In genomic region chr6:36070252-36070651, GRCh38 we compare ENCODE assay signal across 22 cellular contexts. TPM values are rescaled to one million over a fixed set of nuclear protein-coding genes. Genes with fewer than 3 reads are reported as not detected.
DNase-seq lines count a peak whose midpoint lies in the region; ATAC-seq and TF ChIP-seq lines count a peak whose summit lies in the region.
"Had no signal": no experiment of that assay in that cellular context is flagged by ENCODE, and none has a peak within 500 bp of the region (broad histone marks: within the 10 kb centered on the region; RNA-seq: fewer than 3 reads in every experiment).

No MANE protein-coding gene starts in this region.

- H3K27ac ChIP-seq in neutrophil: peak overlapping the region; percentile 58
- H3K27ac ChIP-seq: A549; BLaER1 treated with 17β-estradiol and CSF1 and Interleukin-3, amounts not matched to agents 10 nM and 100 nM; GM23248 had no signal

- no peak overlapping the region for H3K4me3 Mint-ChIP-seq in activated T-cell treated with anti-CD3 and anti-CD28 coated beads, Interleukin-2, amount 50 U/mL, for 24 hours
- no peak overlapping the region for H3K4me3 Mint-ChIP-seq in activated T-cell treated with anti-CD3 and anti-CD28 coated beads, Interleukin-2, amount 50 U/mL, for 4 hours
- no peak overlapping the region for H3K4me3 Mint-ChIP-seq in natural killer cell
- no peak overlapping the region for H3K4me3 Mint-ChIP-seq in natural killer cell treated with Interleukin-12 subunit alpha and Interleukin-12 subunit beta and Interleukin-15 and Interleukin-18, amount 100 ng/mL, for 72 hours
- H3K4me3 Mint-ChIP-seq: CD14-positive monocyte; CD4-positive, alpha-beta T cell; HFFc6 had no signal

- intact Hi-C loops in natural killer cell (cut with micrococcal nuclease): no loop called here

- no peak for ATAC-seq in activated T-cell treated with anti-CD3 and anti-CD28 coated beads, Interleukin-2, amount 50 U/mL, for 4 hours
- ATAC-seq in natural killer cell: no peak
- ATAC-seq in natural killer cell treated with Interleukin-12 subunit alpha and Interleukin-12 subunit beta and Interleukin-15 and Interleukin-18, amount 100 ng/mL, for 72 hours: no peak
- ATAC-seq: A549 had no signal

- peaks cover 54% of the 10 kb centered on the region for H3K4me1 Mint-ChIP-seq in activated T-cell treated with anti-CD3 and anti-CD28 coated beads, Interleukin-2, amount 50 U/mL, for 24 hours (ENCODE audit: low read depth)
- peaks cover 46% of the 10 kb centered on the region for H3K4me1 Mint-ChIP-seq in activated T-cell treated with anti-CD3 and anti-CD28 coated beads, Interleukin-2, amount 50 U/mL, for 4 hours (ENCODE audit: low read depth)
- peaks cover 72 to 74% of the 10 kb centered on the region in 2 donors for H3K4me1 Mint-ChIP-seq in natural killer cell
- peaks cover 49 to 67% of the 10 kb centered on the region in 2 donors for H3K4me1 Mint-ChIP-seq in natural killer cell treated with Interleukin-12 subunit alpha and Interleukin-12 subunit beta and Interleukin-15 and Interleukin-18, amount 100 ng/mL, for 72 hours (ENCODE audit: low read depth in 2 of 2)

- peaks cover 19 to 26% of the 10 kb centered on the region in 2 experiments for H3K4me1 ChIP-seq in neutrophil (ENCODE audit: control insufficient read depth in 1 of 2, insufficient read depth in 1 of 2, low read depth in 1 of 2, low read length in 1 of 2)

- H3K27me3 ChIP-seq in neutrophil: no peaks in the 10 kb centered on the region
- H3K27me3 ChIP-seq: BE2C; BLaER1 treated with 17β-estradiol and CSF1 and Interleukin-3, amounts not matched to agents 10 nM and 100 nM had no signal

- TF ChIP-seq CTCF in natural killer cell (IDR thresholded peaks at IDR 0.05) (no peak), neutrophil (IDR thresholded peaks at IDR 0.05) (no peak)

- peak overlapping the region; percentile 11 for H3K27ac Mint-ChIP-seq in activated T-cell treated with anti-CD3 and anti-CD28 coated beads, Interleukin-2, amount 50 U/mL, for 24 hours
- peak overlapping the region; percentile 17 to 35 for H3K27ac Mint-ChIP-seq in natural killer cell
- no peak overlapping the region for H3K27ac Mint-ChIP-seq in natural killer cell treated with Interleukin-12 subunit alpha and Interleukin-12 subunit beta and Interleukin-15 and Interleukin-18, amount 100 ng/mL, for 72 hours
- H3K27ac Mint-ChIP-seq: HFFc6 had no signal

- H3K36me3 Mint-ChIP-seq in activated T-cell treated with anti-CD3 and anti-CD28 coated beads, Interleukin-2, amount 50 U/mL, for 24 hours (ENCODE audit: low read depth): peaks cover 20% of the 10 kb centered on the region
- peaks cover 12% of the 10 kb centered on the region for H3K36me3 Mint-ChIP-seq in activated T-cell treated with anti-CD3 and anti-CD28 coated beads, Interleukin-2, amount 50 U/mL, for 4 hours (ENCODE audit: insufficient read depth)
- H3K36me3 Mint-ChIP-seq in natural killer cell: no peaks in the 10 kb centered on the region
- H3K36me3 Mint-ChIP-seq in natural killer cell treated with Interleukin-12 subunit alpha and Interleukin-12 subunit beta and Interleukin-15 and Interleukin-18, amount 100 ng/mL, for 72 hours: no peaks in the 10 kb centered on the region

- no peak for DNase-seq in activated T-cell treated with anti-CD3 and anti-CD28 coated beads, Interleukin-2, amount 50 U/mL, for 24 hours
- DNase-seq in activated T-cell treated with anti-CD3 and anti-CD28 coated beads, Interleukin-2, amount 50 U/mL, for 4 hours: no peak
- no peak for DNase-seq in natural killer cell
- no peak for DNase-seq in natural killer cell treated with Interleukin-12 subunit alpha and Interleukin-12 subunit beta and Interleukin-15 and Interleukin-18, amount 100 ng/mL, for 72 hours (ENCODE audit: low spot score)
- no peak for DNase-seq in stimulated activated CD4-positive, alpha-beta T cell treated with anti-CD3 and anti-CD28 coated beads, Interleukin-15, amount 100 ng/mL, for 24 hours
- DNase-seq in NCI-H524 (lab: John Stamatoyannopoulos, UW): no peak
- DNase-seq: 8988T; ACHN; AML-193; BE2C; CD4-positive, alpha-beta T cell; COR-L47; DMS153; DND-41; GM23248; HFFc6 had no signal

- no peaks in the 10 kb centered on the region for H3K9me3 ChIP-seq in neutrophil
- H3K9me3 ChIP-seq: A549; BE2C; BLaER1 treated with 17β-estradiol and CSF1 and Interleukin-3, amounts not matched to agents 10 nM and 100 nM; HAP-1 had no signal

- no peaks in the 10 kb centered on the region for H3K27me3 Mint-ChIP-seq in activated T-cell treated with anti-CD3 and anti-CD28 coated beads, Interleukin-2, amount 50 U/mL, for 24 hours
- no peaks in the 10 kb centered on the region for H3K27me3 Mint-ChIP-seq in activated T-cell treated with anti-CD3 and anti-CD28 coated beads, Interleukin-2, amount 50 U/mL, for 4 hours (ENCODE audit: low read depth)
- H3K27me3 Mint-ChIP-seq in natural killer cell (ENCODE audit: low read depth in 2 of 2): no peaks in the 10 kb centered on the region
- no peaks in the 10 kb centered on the region for H3K27me3 Mint-ChIP-seq in natural killer cell treated with Interleukin-12 subunit alpha and Interleukin-12 subunit beta and Interleukin-15 and Interleukin-18, amount 100 ng/mL, for 72 hours
- H3K27me3 Mint-ChIP-seq: CD4-positive, alpha-beta T cell had no signal

- H3K36me3 ChIP-seq in neutrophil: peaks cover 21% of the 10 kb centered on the region
- H3K36me3 ChIP-seq: BE2C, HAP-1 had no signal

- no peaks in the 10 kb centered on the region for H3K9me3 Mint-ChIP-seq in activated T-cell treated with anti-CD3 and anti-CD28 coated beads, Interleukin-2, amount 50 U/mL, for 24 hours
- no peaks in the 10 kb centered on the region for H3K9me3 Mint-ChIP-seq in activated T-cell treated with anti-CD3 and anti-CD28 coated beads, Interleukin-2, amount 50 U/mL, for 4 hours
- no peaks in the 10 kb centered on the region for H3K9me3 Mint-ChIP-seq in natural killer cell
- H3K9me3 Mint-ChIP-seq in natural killer cell treated with Interleukin-12 subunit alpha and Interleukin-12 subunit beta and Interleukin-15 and Interleukin-18, amount 100 ng/mL, for 72 hours: no peaks in the 10 kb centered on the region
- H3K9me3 Mint-ChIP-seq: CD4-positive, alpha-beta T cell; HFFc6 had no signal

- no peak overlapping the region for H3K4me3 ChIP-seq in neutrophil (ENCODE audit: low read depth in 1 of 2, low read length in 1 of 2)
- H3K4me3 ChIP-seq: A549; BLaER1 treated with 17β-estradiol and CSF1 and Interleukin-3, amounts not matched to agents 10 nM and 100 nM; GM23248; HAP-1 had no signal

RNA-seq across cellular contexts. Expression of gene MAPK14, which starts 42.6 kb away (rescaled TPM):
- 10 to 100 TPM; 35.7 to 40.9 (median 38.7) TPM for total RNA-seq in activated T-cell treated with anti-CD3 and anti-CD28 coated beads, Interleukin-2, amount 50 U/mL, for 4 hours
- 100 to 1,000 TPM in 1 of 3 donors, 10 to 100 TPM in 2; 68.0 to 106 (median 84.5) TPM for total RNA-seq in natural killer cell
- 10 to 100 TPM; 68.4 to 71.4 TPM for total RNA-seq in natural killer cell treated with Interleukin-12 subunit alpha and Interleukin-12 subunit beta and Interleukin-15 and Interleukin-18, amount 100 ng/mL, for 72 hours

RNA-seq across cellular contexts. Expression of gene SLC26A8, which starts 45.8 kb away (rescaled TPM):
- total RNA-seq in activated T-cell treated with anti-CD3 and anti-CD28 coated beads, Interleukin-2, amount 50 U/mL, for 4 hours: not detected
- total RNA-seq in natural killer cell: under 1 TPM in 1 of 3 donors, not detected in 2; 0.93 TPM
- under 1 TPM in 1 of 2 donors, not detected in 1; 0.33 TPM for total RNA-seq in natural killer cell treated with Interleukin-12 subunit alpha and Interleukin-12 subunit beta and Interleukin-15 and Interleukin-18, amount 100 ng/mL, for 72 hours
- total RNA-seq: CD4-positive, alpha-beta T cell; GM23248; H4; HFFc6 had no signal

Comparison
In these comparisons a context has a peak if more than half of its experiments do, and no peak if none do; other contexts are left out.
1. H3K27ac Mint-ChIP-seq: peak in activated T-cell treated with anti-CD3 and anti-CD28 coated beads, Interleukin-2, amount 50 U/mL, for 24 hours (single experiment) and natural killer cell (2 of 2); none in natural killer cell treated with Interleukin-12 subunit alpha and Interleukin-12 subunit beta and Interleukin-15 and Interleukin-18, amount 100 ng/mL, for 72 hours (0 of 2).